In the genomic region with DNA sequence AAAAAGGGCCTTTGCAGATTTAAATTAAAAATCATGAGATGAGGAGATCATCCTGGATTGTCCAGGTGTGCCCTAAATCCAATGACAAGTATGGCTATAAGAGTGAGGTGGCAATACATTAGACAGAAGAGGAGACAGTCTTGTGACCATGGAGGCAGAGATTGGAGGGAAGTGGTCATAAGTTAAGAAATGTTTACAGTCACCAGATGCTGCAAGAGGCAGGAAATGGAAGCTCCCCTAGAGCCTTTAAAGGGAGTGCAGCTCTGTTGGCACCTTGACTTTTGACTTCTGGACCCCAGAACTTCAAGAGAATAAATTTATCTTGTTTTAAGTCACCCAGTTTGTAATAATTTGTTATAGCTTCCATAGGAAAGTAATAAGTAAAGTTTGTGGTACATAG, we compare ENCODE assay signal across 18 cellular contexts.
"Had no signal": no experiment of that assay in that cellular context is flagged by ENCODE, and none has a peak within 500 bp of the region (broad histone marks: within the 10 kb centered on the region; RNA-seq: fewer than 3 reads in every experiment).

No MANE protein-coding gene starts in this region.

- ATAC-seq: activated T-cell treated with anti-CD3 and anti-CD28 coated beads, Interleukin-2, amount 50 U/mL, for 72 hours; heart right ventricle; left ventricle myocardium superior had no signal

- H3K9me3 Mint-ChIP-seq: activated naive CD4-positive, alpha-beta T cell treated with anti-CD3 and anti-CD28 coated beads, Interleukin-2, amount 50 U/mL, for 24 hours had no signal

- H3K4me3 Mint-ChIP-seq: activated naive CD4-positive, alpha-beta T cell treated with anti-CD3 and anti-CD28 coated beads, Interleukin-2, amount 50 U/mL, for 24 hours; activated T-cell treated with anti-CD3 and anti-CD28 coated beads, Interleukin-2, amount 50 U/mL, for 72 hours; nephron progenitor cell had no signal

- H3K36me3 Mint-ChIP-seq: activated naive CD4-positive, alpha-beta T cell treated with anti-CD3 and anti-CD28 coated beads, Interleukin-2, amount 50 U/mL, for 24 hours had no signal

- H3K27ac Mint-ChIP-seq: activated naive CD4-positive, alpha-beta T cell treated with anti-CD3 and anti-CD28 coated beads, Interleukin-2, amount 50 U/mL, for 24 hours; activated T-cell treated with anti-CD3 and anti-CD28 coated beads, Interleukin-2, amount 50 U/mL, for 72 hours; nephron progenitor cell had no signal

- DNase-seq: activated CD4-positive, alpha-beta T cell treated with anti-CD3 and anti-CD28 coated beads, Interleukin-2, amount 50 U/mL, for 4 hours; activated gamma-delta T cell; activated T-cell treated with anti-CD3 and anti-CD28 coated beads, Interleukin-2, amount 50 U/mL, for 72 hours; amniotic stem cell; dermis blood vessel endothelial cell; effector memory CD4-positive, alpha-beta T cell; heart right ventricle; left ventricle myocardium superior; nephron progenitor cell; occipital lobe; stimulated activated CD4-positive, alpha-beta T cell treated with anti-CD3 and anti-CD28 coated beads, Interleukin-12 subunit alpha, Interleukin-12 subunit beta, amount 100 ng/mL, for 4 hours; stimulated activated CD4-positive, alpha-beta T cell treated with anti-CD3 and anti-CD28 coated beads, Interleukin-1b, Interleukin-23, amount 100 ng/mL, for 48 hours; stimulated activated naive CD4-positive, alpha-beta T cell treated with Interleukin-2 at 50 U/mL for 16 hours; uterus; WERI-Rb-1 had no signal

- H3K4me3 ChIP-seq: esophagus muscularis mucosa, heart right ventricle, tibial nerve, uterus had no signal

- H3K4me1 ChIP-seq: uterus had no signal

- H3K27me3 ChIP-seq: esophagus muscularis mucosa, heart right ventricle, tibial nerve, uterus had no signal

- H3K4me1 Mint-ChIP-seq: activated naive CD4-positive, alpha-beta T cell treated with anti-CD3 and anti-CD28 coated beads, Interleukin-2, amount 50 U/mL, for 24 hours had no signal

- H3K27ac ChIP-seq: esophagus muscularis mucosa, heart right ventricle, tibial nerve, uterus, WERI-Rb-1 had no signal

- H3K36me3 ChIP-seq: esophagus muscularis mucosa, heart right ventricle, tibial nerve, uterus, WERI-Rb-1 had no signal
